In the genomic region with DNA sequence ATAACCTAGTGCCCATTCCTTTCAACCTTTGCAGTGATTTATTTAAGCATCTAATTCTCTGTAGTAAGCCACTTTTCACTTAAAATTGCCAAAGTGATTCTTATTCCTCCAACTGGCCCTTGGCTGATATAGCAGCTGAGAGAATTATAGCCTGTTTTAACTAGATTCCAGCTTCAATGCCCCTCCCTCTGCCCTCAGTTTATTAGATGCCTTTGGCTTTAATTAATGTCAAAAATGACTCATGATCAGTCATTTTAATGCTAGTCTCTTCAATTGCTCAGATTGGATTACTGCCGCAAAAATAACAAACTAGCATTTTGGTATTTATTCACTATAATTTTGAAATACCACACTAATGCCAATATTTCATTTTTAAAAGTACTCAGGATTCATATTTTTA, we compare ENCODE assay signal across 17 cellular contexts.
A peak's percentile ranks its signal among the peaks of the same experiment; 100 is the strongest.
DNase-seq lines count a peak whose midpoint lies in the region; ATAC-seq and TF ChIP-seq lines count a peak whose summit lies in the region.
"Had no signal": no experiment of that assay in that cellular context is flagged by ENCODE, and none has a peak within 500 bp of the region (broad histone marks: within the 10 kb centered on the region; RNA-seq: fewer than 3 reads in every experiment).

No MANE protein-coding gene starts in this region.

- no peak for ATAC-seq in GM21367 (IDR thresholded peaks at IDR 0.05; ENCODE audit: unreplicated experiment)
- ATAC-seq in activated CD8-positive, alpha-beta memory T cell treated with anti-CD3 and anti-CD28 coated beads, Interleukin-2, amount 10 ng/mL, durations not matched to agents 7 days and 5 days: no peak
- ATAC-seq in GM18870 (IDR thresholded peaks at IDR 0.05; ENCODE audit: unreplicated experiment): no peak
- ATAC-seq: A549 had no signal

- H3K14ac ChIP-seq in mesenchymal stem cell (ENCODE audit: low read length in 2 of 2): no peak overlapping the region

- no peak overlapping the region for H4K91ac ChIP-seq in mesenchymal stem cell (ENCODE audit: low read length)

- no peak overlapping the region for H3K4ac ChIP-seq in mesenchymal stem cell (ENCODE audit: low read depth in 1 of 2, low read length in 2 of 2)

- H3K36me3 ChIP-seq in GM23248 (ENCODE audit: low read depth) (no peaks in the 10 kb centered on the region), mesenchymal stem cell (ENCODE audit: control insufficient read depth in 1 of 2, insufficient read depth in 2 of 2, low read depth in 1 of 2, low read length in 2 of 2) (no peaks in the 10 kb centered on the region)
- H3K36me3 ChIP-seq: BE2C had no signal

- CTCF ChIA-PET in activated CD8-positive, alpha-beta memory T cell treated with anti-CD3 and anti-CD28 coated beads, Interleukin-2, amount 10 ng/mL, durations not matched to agents 7 days and 5 days (lab: Charles Lee): no interaction called here

- H2BK5ac ChIP-seq in mesenchymal stem cell (ENCODE audit: low read depth, low read length, poor library complexity, severe bottlenecking): no peak overlapping the region

- H3K27me3 ChIP-seq in GM23248 (replicated peaks; ENCODE audit: insufficient read depth) (no peaks in the 10 kb centered on the region), mesenchymal stem cell (ENCODE audit: control insufficient read depth in 1 of 2, insufficient read depth in 1 of 2, low read length in 2 of 2) (no peaks in the 10 kb centered on the region)
- H3K27me3 ChIP-seq: BE2C had no signal

- no peaks in the 10 kb centered on the region for H3K9me2 ChIP-seq in GM23248 (ENCODE audit: insufficient read depth)

- H2AK5ac ChIP-seq in mesenchymal stem cell (ENCODE audit: low read length, severe bottlenecking): no peak overlapping the region

- H2BK15ac ChIP-seq in mesenchymal stem cell (ENCODE audit: low read depth, poor library complexity, severe bottlenecking): no peak overlapping the region

- in situ Hi-C loops in GM23248 (cut with MboI): no loop called here
- in situ Hi-C loops in ACHN (cut with HindIII; ENCODE audit: low pct_ligation_motif_present, low pct_unique_long_range_greater_than_20kb, low sequenced_read_pairs): no loop called here

- peaks cover 2% of the 10 kb centered on the region for H3K9me3 Mint-ChIP-seq in activated CD8-positive, alpha-beta memory T cell treated with anti-CD3 and anti-CD28 coated beads, Interleukin-2, amount 10 ng/mL, durations not matched to agents 7 days and 5 days (ENCODE audit: low read depth)

- H3K27ac Mint-ChIP-seq in activated CD8-positive, alpha-beta memory T cell treated with anti-CD3 and anti-CD28 coated beads, Interleukin-2, amount 10 ng/mL, durations not matched to agents 7 days and 5 days: no peak overlapping the region
- H3K27ac Mint-ChIP-seq: CD4-positive, alpha-beta memory T cell; IgD-negative memory B cell had no signal

- no peak overlapping the region for H3K4me2 ChIP-seq in GM23248 (ENCODE audit: unreplicated experiment)
- H3K4me2 ChIP-seq in mesenchymal stem cell (ENCODE audit: low read length, poor library complexity, severe bottlenecking): no peak overlapping the region
- H3K4me2 ChIP-seq: A549 had no signal

- H3K23ac ChIP-seq in mesenchymal stem cell (ENCODE audit: low read length in 2 of 2): no peak overlapping the region

- no peak overlapping the region for H3K4me3 Mint-ChIP-seq in activated CD8-positive, alpha-beta memory T cell treated with anti-CD3 and anti-CD28 coated beads, Interleukin-2, amount 10 ng/mL, durations not matched to agents 7 days and 5 days
- H3K4me3 Mint-ChIP-seq: CD4-positive, alpha-beta memory T cell; IgD-negative memory B cell had no signal

- H3K27ac ChIP-seq in GM23248 (no peak overlapping the region), mesenchymal stem cell (ENCODE audit: low read length, poor library complexity, severe bottlenecking) (no peak overlapping the region)
- H3K27ac ChIP-seq: A549, SK-N-MC had no signal

- no peak for TF ChIP-seq CTCF in AG09309 (IDR thresholded peaks at IDR 0.05; ENCODE audit: control insufficient read depth, insufficient read depth, low read depth, low read length, missing control alignments)

- peak overlapping the region in 1 of 2 experiments; percentile 18 for H3K18ac ChIP-seq in mesenchymal stem cell (ENCODE audit: low read depth in 1 of 2, low read length in 2 of 2)

- no peaks in the 10 kb centered on the region for H3K4me1 Mint-ChIP-seq in activated CD8-positive, alpha-beta memory T cell treated with anti-CD3 and anti-CD28 coated beads, Interleukin-2, amount 10 ng/mL, durations not matched to agents 7 days and 5 days
- H3K4me1 Mint-ChIP-seq: CD4-positive, alpha-beta memory T cell; IgD-negative memory B cell had no signal

- H3K9ac ChIP-seq in GM23248 (no peak overlapping the region), mesenchymal stem cell (ENCODE audit: low read length) (no peak overlapping the region)

- no peak overlapping the region for H4K8ac ChIP-seq in mesenchymal stem cell (ENCODE audit: low read length)

- peak overlapping the region; percentile 63 to 77 for H2BK12ac ChIP-seq in mesenchymal stem cell (ENCODE audit: low read length in 2 of 2)

- no peaks in the 10 kb centered on the region for H3K79me2 ChIP-seq in GM23248 (ENCODE audit: insufficient read depth)

- H4K20me1 ChIP-seq in GM23248 (ENCODE audit: insufficient read depth): no peaks in the 10 kb centered on the region

- H3K4me1 ChIP-seq in GM23248 (ENCODE audit: insufficient read depth): no peaks in the 10 kb centered on the region
- H3K4me1 ChIP-seq in mesenchymal stem cell (ENCODE audit: control insufficient read depth, insufficient read depth, low read depth, low read length): no peaks in the 10 kb centered on the region
- H3K4me1 ChIP-seq: A549 had no signal

- H3F3A ChIP-seq in GM23248 (ENCODE audit: insufficient read depth): no peaks in the 10 kb centered on the region

- H3K9me3 ChIP-seq in GM23248 (ENCODE audit: low read depth): no peaks in the 10 kb centered on the region
- no peaks in the 10 kb centered on the region for H3K9me3 ChIP-seq in mesenchymal stem cell (ENCODE audit: control insufficient read depth, low read length)
- H3K9me3 ChIP-seq: A549, BE2C had no signal

- no peaks in the 10 kb centered on the region for H3K79me1 ChIP-seq in mesenchymal stem cell (replicated peaks; ENCODE audit: low read length, poor library complexity, severe bottlenecking)

- no peaks in the 10 kb centered on the region for H3K36me3 Mint-ChIP-seq in activated CD8-positive, alpha-beta memory T cell treated with anti-CD3 and anti-CD28 coated beads, Interleukin-2, amount 10 ng/mL, durations not matched to agents 7 days and 5 days
- H3K36me3 Mint-ChIP-seq: CD4-positive, alpha-beta memory T cell; IgD-negative memory B cell had no signal

- no peaks in the 10 kb centered on the region for H3K27me3 Mint-ChIP-seq in activated CD8-positive, alpha-beta memory T cell treated with anti-CD3 and anti-CD28 coated beads, Interleukin-2, amount 10 ng/mL, durations not matched to agents 7 days and 5 days
- H3K27me3 Mint-ChIP-seq: CD4-positive, alpha-beta memory T cell; IgD-negative memory B cell had no signal

- H2BK120ac ChIP-seq in mesenchymal stem cell (ENCODE audit: low read depth, low read length): no peak overlapping the region

- no peak overlapping the region for H3K4me3 ChIP-seq in AG09309 (ENCODE audit: control insufficient read depth, low read depth, low read length)
- H3K4me3 ChIP-seq in GM23248: no peak overlapping the region
- no peak overlapping the region for H3K4me3 ChIP-seq in mesenchymal stem cell (ENCODE audit: insufficient read depth in 1 of 2, low read depth in 1 of 2, low read length in 2 of 2)
- H3K4me3 ChIP-seq: A549, SK-N-MC had no signal

- no peak overlapping the region for H2AFZ ChIP-seq in GM23248
- H2AFZ ChIP-seq in mesenchymal stem cell (ENCODE audit: low read depth, low read length): no peak overlapping the region

- 17 to 39% methylated on average over 1 of the region's 1 CpG for WGBS in GM23248 (ENCODE audit: low coverage in 1 of 2, low lambda C conversion rate in 2 of 2, missing lambda C conversion rate in 2 of 2), 2 experiments
- 91% methylated on average over 1 of the region's 1 CpG for WGBS in mesenchymal stem cell

- DNase-seq in AG09309 (ENCODE audit: low read depth) (peak; percentile 28), GM23248 (peak; percentile 18), T1000 (lab: John Stamatoyannopoulos, UW) (peak; percentile 16), mesenchymal stem cell (no peak), ACHN (no peak)
- DNase-seq in activated CD8-positive, alpha-beta memory T cell treated with anti-CD3 and anti-CD28 coated beads, Interleukin-2, amount 10 ng/mL, durations not matched to agents 7 days and 5 days: no peak
- DNase-seq: BE2C; CD4-positive, alpha-beta memory T cell; DND-41; NCI-H1436 treated with DMSO at 0.1 percent for 48 hours; NCI-H2081 treated with DMSO at 0.1 percent for 48 hours; NCI-H524 had no signal

Comparison
In these comparisons a context has a peak if more than half of its experiments do, and no peak if none do; other contexts are left out.
1. DNase-seq: peak in AG09309 (single experiment), GM23248 (single experiment) and T1000 (single experiment); none in mesenchymal stem cell (single experiment), ACHN (single experiment) and activated CD8-positive, alpha-beta memory T cell treated with anti-CD3 and anti-CD28 coated beads, Interleukin-2, amount 10 ng/mL, durations not matched to agents 7 days and 5 days (single experiment).